ENCODE assay signal across 9 cellular contexts in genomic region chr4:83771113-83771705, GRCh38.
DNase-seq lines count a peak whose midpoint lies in the region; ATAC-seq and TF ChIP-seq lines count a peak whose summit lies in the region.
"Had no signal": no experiment of that assay in that cellular context is flagged by ENCODE, and none has a peak within 500 bp of the region (broad histone marks: within the 10 kb centered on the region; RNA-seq: fewer than 3 reads in every experiment).

No MANE protein-coding gene starts in this region.

- H3K36me3 ChIP-seq in GM23338 (ENCODE audit: insufficient read depth) (no peaks in the 10 kb centered on the region), right lobe of liver (no peaks in the 10 kb centered on the region)

- TF ChIP-seq POLR2A in right lobe of liver (IDR thresholded peaks at IDR 0.05), result no peak

- H2AFZ ChIP-seq in GM23338, result no peak overlapping the region

- no peak overlapping the region for H3K4me3 Mint-ChIP-seq in GM23338
- H3K4me3 Mint-ChIP-seq in CD4-positive, alpha-beta T cell, result no peak overlapping the region
- H3K4me3 Mint-ChIP-seq: IgD-negative memory B cell had no signal

- H3K4me1 ChIP-seq in GM23338 (ENCODE audit: insufficient read depth), result no peaks in the 10 kb centered on the region
- H3K4me1 ChIP-seq in right lobe of liver, result no peaks in the 10 kb centered on the region

- H3K27ac Mint-ChIP-seq in GM23338, result no peak overlapping the region
- H3K27ac Mint-ChIP-seq in CD4-positive, alpha-beta T cell, result no peak overlapping the region
- H3K27ac Mint-ChIP-seq: IgD-negative memory B cell had no signal

- no peaks in the 10 kb centered on the region for H3K9me2 ChIP-seq in GM23338 (ENCODE audit: insufficient read depth)

- H3K79me2 ChIP-seq in GM23338 (replicated peaks; ENCODE audit: insufficient read depth), result no peaks in the 10 kb centered on the region

- WGBS in right lobe of liver (ENCODE audit: insufficient coverage, low coverage, low lambda C conversion rate, missing lambda C conversion rate), result 5% methylated on average over 2 of the region's 2 CpGs

- H3K4me2 ChIP-seq in GM23338, result no peak overlapping the region

- TF ChIP-seq CTCF in GM23338 (conservative IDR thresholded peaks at IDR 0.05; ENCODE audit: low read depth in 2 of 2), result peak; percentile 88 to 89
- TF ChIP-seq CTCF in choroid plexus epithelial cell (conservative IDR thresholded peaks at IDR 0.05; ENCODE audit: low read depth, low read length), result peak; percentile 96
- TF ChIP-seq CTCF in right lobe of liver (IDR thresholded peaks at IDR 0.05), result peak; percentile 20 to 51 (median 41)
- TF ChIP-seq CTCF in CD4-positive, alpha-beta T cell (IDR thresholded peaks at IDR 0.05), result no peak

- H3K4me1 Mint-ChIP-seq in GM23338, result peaks cover 4% of the 10 kb centered on the region; the same call in 2 of the 3 replicates
- H3K4me1 Mint-ChIP-seq in CD4-positive, alpha-beta T cell (ENCODE audit: low read depth), result no peaks in the 10 kb centered on the region
- H3K4me1 Mint-ChIP-seq: IgD-negative memory B cell had no signal

- POLR2A ChIA-PET in CD4-positive, alpha-beta T cell (lab: Charles Lee), result no interaction called here

- ATAC-seq in GM23338, result peak; percentile 99
- ATAC-seq in right lobe of liver, result peak; percentile 54 to 77 (median 68)
- no peak for ATAC-seq in HG03025 (IDR thresholded peaks at IDR 0.05; ENCODE audit: low FRiP score, unreplicated experiment)
- ATAC-seq in CD4-positive, alpha-beta T cell (ENCODE audit: poor library complexity), result no peak

- no peaks in the 10 kb centered on the region for H3K36me3 Mint-ChIP-seq in GM23338 (ENCODE audit: low read depth)
- H3K36me3 Mint-ChIP-seq in CD4-positive, alpha-beta T cell (ENCODE audit: low read depth), result no peaks in the 10 kb centered on the region
- H3K36me3 Mint-ChIP-seq: IgD-negative memory B cell had no signal

- peak; percentile 16 for DNase-seq in COR-L47 (lab: John Stamatoyannopoulos, UW)
- DNase-seq in GM23338 (ENCODE audit: low spot score), result peak; percentile 82
- peak; percentile 47 for DNase-seq in NCI-H460 (ENCODE audit: extremely low read depth, low read depth)
- DNase-seq in choroid plexus epithelial cell (ENCODE audit: low read depth), result peak; percentile 82
- DNase-seq in right lobe of liver, result peak in 1 of 3 donors; percentile 36
- DNase-seq in CD4-positive, alpha-beta T cell, result no peak
- DNase-seq in stimulated activated CD4-positive, alpha-beta T cell treated with anti-CD3 and anti-CD28 coated beads, Interleukin-2, amount 100 ng/mL, for 24 hours, result no peak

- no peaks in the 10 kb centered on the region for H3K27me3 ChIP-seq in GM23338 (ENCODE audit: insufficient read depth)
- no peaks in the 10 kb centered on the region for H3K27me3 ChIP-seq in right lobe of liver
- no peaks in the 10 kb centered on the region for H3K27me3 ChIP-seq in CD4-positive, alpha-beta T cell (ENCODE audit: control insufficient read depth, insufficient read depth, low read length)

- CTCF ChIA-PET in CD4-positive, alpha-beta T cell (lab: Charles Lee), result no interaction called here

- H3K27ac ChIP-seq in GM23338 (ENCODE audit: low read depth) (no peak overlapping the region), right lobe of liver (no peak overlapping the region)
- no peak overlapping the region for H3K27ac ChIP-seq in CD4-positive, alpha-beta T cell (ENCODE audit: low read depth, low read length)

- H3K4me3 ChIP-seq in GM23338 (no peak overlapping the region), choroid plexus epithelial cell (ENCODE audit: low read depth, low read length) (no peak overlapping the region), right lobe of liver (no peak overlapping the region)

- intact Hi-C loops in right lobe of liver (cut with DNase I), result no loop called here
- intact Hi-C loops in CD4-positive, alpha-beta T cell (cut with DNase I, micrococcal nuclease), result no loop called here

- no peaks in the 10 kb centered on the region for H3K9me3 Mint-ChIP-seq in GM23338
- H3K9me3 Mint-ChIP-seq in CD4-positive, alpha-beta T cell, result no peaks in the 10 kb centered on the region

- no peaks in the 10 kb centered on the region for H4K20me1 ChIP-seq in GM23338 (replicated peaks; ENCODE audit: insufficient read depth)

- H3K9me3 ChIP-seq in right lobe of liver, result no peaks in the 10 kb centered on the region
- no peaks in the 10 kb centered on the region for H3K9me3 ChIP-seq in CD4-positive, alpha-beta T cell (ENCODE audit: control insufficient read depth, low read length)

- H3K27me3 Mint-ChIP-seq in GM23338 (ENCODE audit: insufficient read depth, low read depth, poor library complexity), result no peaks in the 10 kb centered on the region
- peaks cover 10% of the 10 kb centered on the region for H3K27me3 Mint-ChIP-seq in CD4-positive, alpha-beta T cell

- H3F3A ChIP-seq in GM23338 (replicated peaks; ENCODE audit: low read depth), result no peaks in the 10 kb centered on the region

TF ChIP-seq in GM23338, 12 proteins besides CTCF, POLR2A, EP300 and RAD21 (continues in another document):
- TF ChIP-seq EZH2 (IDR thresholded peaks at IDR 0.05; ENCODE audit: low read depth, unreplicated experiment), result no peak
- no peak for TF ChIP-seq ZNF462 (CRISPR knock-in tag; IDR thresholded peaks at IDR 0.05)
- no peak for TF ChIP-seq STAT1 (IDR thresholded peaks at IDR 0.05; ENCODE audit: unreplicated experiment)

Comparison
In these comparisons a context has a peak if more than half of its experiments do, and no peak if none do; other contexts are left out.
1. DNase-seq: peak in COR-L47 (single experiment), GM23338 (single experiment), NCI-H460 (single experiment) and choroid plexus epithelial cell (single experiment); none in CD4-positive, alpha-beta T cell (0 of 10) and stimulated activated CD4-positive, alpha-beta T cell treated with anti-CD3 and anti-CD28 coated beads, Interleukin-2, amount 100 ng/mL, for 24 hours (0 of 2).
2. ATAC-seq: peak in GM23338 (single experiment) and right lobe of liver (4 of 4); none in HG03025 (single experiment) and CD4-positive, alpha-beta T cell (single experiment).